ENCODE assay signal across 28 cellular contexts in genomic region chr10:95578619-95579018, GRCh38.
"Had no signal": no experiment of that assay in that cellular context is flagged by ENCODE, and none has a peak within 500 bp of the region (broad histone marks: within the 10 kb centered on the region; RNA-seq: fewer than 3 reads in every experiment).

No MANE protein-coding gene starts in this region.

- H3K36me3 Mint-ChIP-seq: activated CD4-positive, alpha-beta memory T cell treated with anti-CD3 and anti-CD28 coated beads for 36 hours; activated naive CD4-positive, alpha-beta T cell treated with anti-CD3 and anti-CD28 coated beads, Interleukin-2, amount 10 ng/mL, durations not matched to agents 7 days and 5 days; activated naive CD4-positive, alpha-beta T cell treated with anti-CD3 and anti-CD28 coated beads, Interleukin-2, amount 50 U/mL, for 72 hours; activated naive CD8-positive, alpha-beta T cell treated with anti-CD3 and anti-CD28 coated beads, Interleukin-2, amount 10 ng/mL, durations not matched to agents 7 days and 5 days had no signal

- H3K27me3 ChIP-seq: body of pancreas, esophagus muscularis mucosa, gastroesophageal sphincter had no signal

- DNase-seq: activated CD4-positive, alpha-beta memory T cell treated with anti-CD3 and anti-CD28 coated beads for 36 hours; activated CD4-positive, alpha-beta T cell treated with anti-CD3 and anti-CD28 coated beads for 36 hours; activated CD4-positive, alpha-beta T cell treated with anti-CD3 and anti-CD28 coated beads, Interleukin-2, amount 10 ng/mL, durations not matched to agents 24 days and 14 days; activated CD4-positive, CD25-positive, alpha-beta regulatory T cell; activated CD4-positive, CD25-positive, alpha-beta regulatory T cell treated with anti-CD3 and anti-CD28 coated beads, Interleukin-2, amount 50 U/mL, for 72 hours; activated CD8-positive, alpha-beta memory T cell treated with anti-CD3 and anti-CD28 coated beads, Interleukin-2, amount 50 U/mL, for 48 hours; activated CD8-positive, alpha-beta T cell treated with anti-CD3 and anti-CD28 coated beads, Interleukin-2, amount 10 ng/mL, durations not matched to agents 7 days and 5 days; activated gamma-delta T cell; activated naive CD4-positive, alpha-beta T cell; activated naive CD4-positive, alpha-beta T cell treated with anti-CD3 and anti-CD28 coated beads, Interleukin-2, amount 10 ng/mL, durations not matched to agents 7 days and 5 days; activated naive CD8-positive, alpha-beta T cell treated with anti-CD3 and anti-CD28 coated beads, Interleukin-2, amount 10 ng/mL, durations not matched to agents 7 days and 5 days; activated T-cell treated with anti-CD3 and anti-CD28 coated beads for 4 hours; activated T-cell treated with anti-CD3 and anti-CD28 coated beads, Interleukin-2, amount 50 U/mL, for 24 hours; activated T-cell treated with anti-CD3 and anti-CD28 coated beads, Interleukin-2, amount 50 U/mL, for 72 hours; amniotic stem cell; anterior cingulate cortex; body of pancreas; caudate nucleus; cortex of kidney; dermis blood vessel endothelial cell; effector CD4-positive, alpha-beta T cell; effector memory CD8-positive, alpha-beta T cell; erythroblast; foreskin melanocyte; T-helper 2 cell had no signal

- H3K9me3 Mint-ChIP-seq: activated CD4-positive, alpha-beta memory T cell treated with anti-CD3 and anti-CD28 coated beads for 36 hours; activated CD4-positive, alpha-beta T cell treated with anti-CD3 and anti-CD28 coated beads, Interleukin-2, amount 10 ng/mL, durations not matched to agents 24 days and 14 days; activated naive CD4-positive, alpha-beta T cell treated with anti-CD3 and anti-CD28 coated beads, Interleukin-2, amount 10 ng/mL, durations not matched to agents 7 days and 5 days; activated naive CD4-positive, alpha-beta T cell treated with anti-CD3 and anti-CD28 coated beads, Interleukin-2, amount 50 U/mL, for 72 hours; activated naive CD8-positive, alpha-beta T cell treated with anti-CD3 and anti-CD28 coated beads, Interleukin-2, amount 10 ng/mL, durations not matched to agents 7 days and 5 days; activated T-cell treated with anti-CD3 and anti-CD28 coated beads, Interleukin-2, amount 50 U/mL, for 24 hours; activated T-cell treated with anti-CD3 and anti-CD28 coated beads, Interleukin-2, amount 50 U/mL, for 72 hours; effector memory CD8-positive, alpha-beta T cell had no signal

- H3K27ac Mint-ChIP-seq: activated CD4-positive, alpha-beta memory T cell treated with anti-CD3 and anti-CD28 coated beads for 36 hours; activated CD4-positive, alpha-beta T cell treated with anti-CD3 and anti-CD28 coated beads for 36 hours; activated CD4-positive, alpha-beta T cell treated with anti-CD3 and anti-CD28 coated beads, Interleukin-2, amount 10 ng/mL, durations not matched to agents 24 days and 14 days; activated CD8-positive, alpha-beta T cell treated with anti-CD3 and anti-CD28 coated beads, Interleukin-2, amount 10 ng/mL, durations not matched to agents 7 days and 5 days; activated naive CD4-positive, alpha-beta T cell treated with anti-CD3 and anti-CD28 coated beads, Interleukin-2, amount 10 ng/mL, durations not matched to agents 7 days and 5 days; activated naive CD4-positive, alpha-beta T cell treated with anti-CD3 and anti-CD28 coated beads, Interleukin-2, amount 50 U/mL, for 72 hours; activated naive CD8-positive, alpha-beta T cell treated with anti-CD3 and anti-CD28 coated beads, Interleukin-2, amount 10 ng/mL, durations not matched to agents 7 days and 5 days; activated T-cell treated with anti-CD3 and anti-CD28 coated beads, Interleukin-2, amount 50 U/mL, for 24 hours; activated T-cell treated with anti-CD3 and anti-CD28 coated beads, Interleukin-2, amount 50 U/mL, for 72 hours; effector memory CD8-positive, alpha-beta T cell had no signal

- H3K9me3 ChIP-seq: body of pancreas, esophagus muscularis mucosa, gastroesophageal sphincter had no signal

- H3K36me3 ChIP-seq: esophagus muscularis mucosa, gastroesophageal sphincter had no signal

- H3K4me3 Mint-ChIP-seq: activated CD4-positive, alpha-beta memory T cell treated with anti-CD3 and anti-CD28 coated beads for 36 hours; activated CD4-positive, alpha-beta T cell treated with anti-CD3 and anti-CD28 coated beads for 36 hours; activated CD4-positive, alpha-beta T cell treated with anti-CD3 and anti-CD28 coated beads, Interleukin-2, amount 10 ng/mL, durations not matched to agents 24 days and 14 days; activated CD8-positive, alpha-beta T cell treated with anti-CD3 and anti-CD28 coated beads, Interleukin-2, amount 10 ng/mL, durations not matched to agents 7 days and 5 days; activated naive CD4-positive, alpha-beta T cell treated with anti-CD3 and anti-CD28 coated beads, Interleukin-2, amount 10 ng/mL, durations not matched to agents 7 days and 5 days; activated naive CD8-positive, alpha-beta T cell treated with anti-CD3 and anti-CD28 coated beads, Interleukin-2, amount 10 ng/mL, durations not matched to agents 7 days and 5 days; activated T-cell treated with anti-CD3 and anti-CD28 coated beads, Interleukin-2, amount 50 U/mL, for 24 hours; activated T-cell treated with anti-CD3 and anti-CD28 coated beads, Interleukin-2, amount 50 U/mL, for 72 hours; effector memory CD8-positive, alpha-beta T cell had no signal

- H3K27ac ChIP-seq: body of pancreas, esophagus muscularis mucosa, gastroesophageal sphincter had no signal

- ATAC-seq: activated CD4-positive, alpha-beta T cell treated with anti-CD3 and anti-CD28 coated beads for 36 hours; activated CD8-positive, alpha-beta T cell treated with anti-CD3 and anti-CD28 coated beads, Interleukin-2, amount 10 ng/mL, durations not matched to agents 7 days and 5 days; activated naive CD4-positive, alpha-beta T cell treated with anti-CD3 and anti-CD28 coated beads, Interleukin-2, amount 50 U/mL, for 72 hours; activated T-cell treated with anti-CD3 and anti-CD28 coated beads, Interleukin-2, amount 50 U/mL, for 72 hours; body of pancreas; effector memory CD8-positive, alpha-beta T cell; gastroesophageal sphincter had no signal

- H3K4me3 ChIP-seq: body of pancreas, esophagus muscularis mucosa, gastroesophageal sphincter had no signal

- H3K4me1 Mint-ChIP-seq: activated CD4-positive, alpha-beta T cell treated with anti-CD3 and anti-CD28 coated beads for 36 hours; activated CD4-positive, alpha-beta T cell treated with anti-CD3 and anti-CD28 coated beads, Interleukin-2, amount 10 ng/mL, durations not matched to agents 24 days and 14 days; activated naive CD4-positive, alpha-beta T cell treated with anti-CD3 and anti-CD28 coated beads, Interleukin-2, amount 10 ng/mL, durations not matched to agents 7 days and 5 days; activated naive CD8-positive, alpha-beta T cell treated with anti-CD3 and anti-CD28 coated beads, Interleukin-2, amount 10 ng/mL, durations not matched to agents 7 days and 5 days had no signal

- H3K4me1 ChIP-seq: body of pancreas, gastroesophageal sphincter had no signal
